ENCODE assay signal across 8 cellular contexts in genomic region chr12:55830601-55831406, GRCh38. TPM values are rescaled to one million over a fixed set of nuclear protein-coding genes. Genes with fewer than 3 reads are reported as not detected.
DNase-seq lines count a peak whose midpoint lies in the region; ATAC-seq and TF ChIP-seq lines count a peak whose summit lies in the region.

No MANE protein-coding gene starts in this region.

- peak overlapping the region; percentile 90 to 97 for H3K27ac Mint-ChIP-seq in natural killer cell treated with Interleukin-12 subunit alpha and Interleukin-12 subunit beta and Interleukin-15 and Interleukin-18, amount 100 ng/mL, for 72 hours

- H3K4me1 Mint-ChIP-seq in natural killer cell treated with Interleukin-12 subunit alpha and Interleukin-12 subunit beta and Interleukin-15 and Interleukin-18, amount 100 ng/mL, for 72 hours (ENCODE audit: low read depth in 2 of 2), result peaks cover 33 to 37% of the 10 kb centered on the region in 2 donors

- TF ChIP-seq CTCF in fibroblast of villous mesenchyme (IDR thresholded peaks at IDR 0.05; ENCODE audit: insufficient read depth, low read depth, low read length) (no peak), testis (IDR thresholded peaks at IDR 0.05) (no peak)

- H3K4me3 ChIP-seq in NT2/D1 (ENCODE audit: insufficient read length, low read depth) (peak overlapping the region; percentile 91), fibroblast of villous mesenchyme (ENCODE audit: low read depth, low read length) (peak overlapping the region; percentile 94), testis (peak overlapping the region; percentile 88 to 97)

- no peaks in the 10 kb centered on the region for H3K9me3 ChIP-seq in NT2/D1 (ENCODE audit: insufficient read depth, low read length)
- H3K9me3 ChIP-seq in testis, result no peaks in the 10 kb centered on the region

- WGBS in testis, 2 donors, result 1% methylated on average over 16 to 23 of the region's 23 CpGs

- H3K36me3 Mint-ChIP-seq in natural killer cell treated with Interleukin-12 subunit alpha and Interleukin-12 subunit beta and Interleukin-15 and Interleukin-18, amount 100 ng/mL, for 72 hours, result peaks cover 3% of the 10 kb centered on the region

- H3K9me3 Mint-ChIP-seq in natural killer cell treated with Interleukin-12 subunit alpha and Interleukin-12 subunit beta and Interleukin-15 and Interleukin-18, amount 100 ng/mL, for 72 hours, result no peaks in the 10 kb centered on the region

- peak overlapping the region; percentile 94 for H3K9ac ChIP-seq in NT2/D1 (ENCODE audit: insufficient read length, low read depth)

- H3K36me3 ChIP-seq in NT2/D1 (ENCODE audit: insufficient read depth, insufficient read length, low read length) (peaks cover 37% of the 10 kb centered on the region), testis (ENCODE audit: low read depth, missing control alignments) (no peaks in the 10 kb centered on the region)

- H3K4me1 ChIP-seq in NT2/D1 (ENCODE audit: insufficient read depth, insufficient read length) (peaks cover 12% of the 10 kb centered on the region), testis (peaks cover 34% of the 10 kb centered on the region)

- TF ChIP-seq POLR2A in testis (IDR thresholded peaks at IDR 0.05), result peak; percentile 49

- intact Hi-C loops in testis (cut with DNase I; ENCODE audit: low total_unique reads), result loop anchor here (10.0 kb wide), 1 partner anchor 94 kb away; the partner anchor contains the start of gene PYM1

- H3K27me3 ChIP-seq in NT2/D1 (ENCODE audit: insufficient read depth, insufficient read length) (no peaks in the 10 kb centered on the region), testis (no peaks in the 10 kb centered on the region)

- ATAC-seq in natural killer cell treated with Interleukin-12 subunit alpha and Interleukin-12 subunit beta and Interleukin-15 and Interleukin-18, amount 100 ng/mL, for 72 hours, result no peak

- H3K27me3 Mint-ChIP-seq in natural killer cell treated with Interleukin-12 subunit alpha and Interleukin-12 subunit beta and Interleukin-15 and Interleukin-18, amount 100 ng/mL, for 72 hours, result no peaks in the 10 kb centered on the region

- peak overlapping the region; percentile 98 for H3K4me3 Mint-ChIP-seq in natural killer cell treated with Interleukin-12 subunit alpha and Interleukin-12 subunit beta and Interleukin-15 and Interleukin-18, amount 100 ng/mL, for 72 hours

- DNase-seq in NCI-H524 (lab: John Stamatoyannopoulos, UW) (peak; percentile 35 to 70), NCI-H524 treated with DMSO at 0.1 percent for 48 hours (lab: John Stamatoyannopoulos, UW) (no peak), NT2/D1 (ENCODE audit: low read depth, low spot score) (peak; percentile 39), activated gamma-delta T cell treated with Interleukin-2 at 50 U/mL for 16 hours (peak; percentile 59), fibroblast of villous mesenchyme (ENCODE audit: low read depth) (peak; percentile 69), testis (peak; percentile 87), dedifferentiated amniotic fluid mesenchymal stem cell (ENCODE audit: extremely low spot score) (no peak)
- DNase-seq in natural killer cell treated with Interleukin-12 subunit alpha and Interleukin-12 subunit beta and Interleukin-15 and Interleukin-18, amount 100 ng/mL, for 72 hours (ENCODE audit: low spot score), result no peak

- H3K27ac ChIP-seq in testis, result peak overlapping the region; percentile 95 to 96

RNA-seq across cellular contexts. Expression of gene DNAJC14, which starts 1.4 kb away (rescaled TPM):
- total RNA-seq in fibroblast of villous mesenchyme, result 31.2 and 48.4 TPM in 2 replicates
- total RNA-seq in natural killer cell treated with Interleukin-12 subunit alpha and Interleukin-12 subunit beta and Interleukin-15 and Interleukin-18, amount 100 ng/mL, for 72 hours, result 10 to 100 TPM; 38.8 to 40.0 TPM
- total RNA-seq in testis, result 10 to 100 TPM; 74.6 to 75.4 TPM
- polyA plus RNA-seq in testis (ENCODE audit: insufficient read depth, low read depth, low replicate concordance), result 67.6 TPM

RNA-seq across cellular contexts. Expression of gene MMP19, which starts 11.9 kb away (rescaled TPM):
- total RNA-seq in fibroblast of villous mesenchyme, result 9.1 and 9.7 TPM in 2 replicates
- under 1 TPM in 1 of 2 donors, not detected in 1; 0.24 TPM for total RNA-seq in natural killer cell treated with Interleukin-12 subunit alpha and Interleukin-12 subunit beta and Interleukin-15 and Interleukin-18, amount 100 ng/mL, for 72 hours
- total RNA-seq in testis, result 1 to 10 TPM; 1.3 TPM
- 6.5 TPM for polyA plus RNA-seq in testis (ENCODE audit: insufficient read depth, low read depth, low replicate concordance)

RNA-seq across cellular contexts. Expression of gene ORMDL2, which starts 13.0 kb away (rescaled TPM):
- total RNA-seq in fibroblast of villous mesenchyme (18.0 and 21.6 TPM in 2 replicates), testis (10 to 100 TPM; 16.2 to 18.6 TPM)
- 10 to 100 TPM; 36.9 to 56.7 TPM for total RNA-seq in natural killer cell treated with Interleukin-12 subunit alpha and Interleukin-12 subunit beta and Interleukin-15 and Interleukin-18, amount 100 ng/mL, for 72 hours
- 82.4 TPM for polyA plus RNA-seq in testis (ENCODE audit: insufficient read depth, low read depth, low replicate concordance)

RNA-seq across cellular contexts. Expression of gene SARNP, which starts 13.3 kb away (rescaled TPM):
- 86.7 and 94.6 TPM in 2 replicates for total RNA-seq in fibroblast of villous mesenchyme
- 10 to 100 TPM; 68.0 to 74.9 TPM for total RNA-seq in natural killer cell treated with Interleukin-12 subunit alpha and Interleukin-12 subunit beta and Interleukin-15 and Interleukin-18, amount 100 ng/mL, for 72 hours
- total RNA-seq in testis, result 10 to 100 TPM; 88.3 to 96.3 TPM
- polyA plus RNA-seq in testis (ENCODE audit: insufficient read depth, low read depth, low replicate concordance), result 99.2 TPM

Comparison
In these comparisons a context has a peak if more than half of its experiments do, and no peak if none do; other contexts are left out.
1. DNase-seq: peak in NCI-H524 (2 of 2), NT2/D1 (single experiment), activated gamma-delta T cell treated with Interleukin-2 at 50 U/mL for 16 hours (single experiment), fibroblast of villous mesenchyme (single experiment) and testis (single experiment); none in NCI-H524 treated with DMSO at 0.1 percent for 48 hours (single experiment), natural killer cell treated with Interleukin-12 subunit alpha and Interleukin-12 subunit beta and Interleukin-15 and Interleukin-18, amount 100 ng/mL, for 72 hours (single experiment) and dedifferentiated amniotic fluid mesenchymal stem cell (single experiment).
2. Peak in every context shown above with its lines, with median percentiles within 50 percentile points of each other: H3K4me3 ChIP-seq.